Comparison of ENCODE assay signal across 9 cellular contexts in the genomic region with DNA sequence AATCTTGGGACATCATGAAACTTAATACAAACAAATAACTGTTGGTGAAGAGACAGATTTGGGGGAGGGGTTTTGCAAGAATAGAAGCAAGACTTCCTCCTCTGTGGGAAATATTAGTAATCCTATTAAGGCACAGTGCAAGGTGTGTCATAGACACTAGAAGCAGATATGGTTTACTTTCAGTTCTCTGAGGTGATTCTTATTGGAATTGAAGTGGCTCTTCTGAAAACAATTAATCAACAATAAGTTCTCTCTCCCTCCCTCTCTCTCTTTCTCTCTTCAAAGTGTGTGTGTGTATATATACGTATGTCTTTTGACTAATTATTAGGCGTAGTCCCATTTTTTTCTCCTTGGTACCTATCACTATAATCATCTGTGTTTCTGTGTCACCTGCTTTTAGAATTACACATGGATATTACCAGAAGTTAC.
A peak's percentile ranks its signal among the peaks of the same experiment; 100 is the strongest.
DNase-seq lines count a peak whose midpoint lies in the region; ATAC-seq and TF ChIP-seq lines count a peak whose summit lies in the region.
"Had no signal": no experiment of that assay in that cellular context is flagged by ENCODE, and none has a peak within 500 bp of the region (broad histone marks: within the 10 kb centered on the region; RNA-seq: fewer than 3 reads in every experiment).

No MANE protein-coding gene starts in this region.

- no peak overlapping the region for H2AFZ ChIP-seq in IMR-90 (replicated peaks; ENCODE audit: low read length, poor library complexity)
- H2AFZ ChIP-seq in neuron (ENCODE audit: low read depth, low read length): peak overlapping the region; percentile 44

- peaks cover 4% of the 10 kb centered on the region; the same call in 1 of the 2 replicates for H4K20me1 ChIP-seq in IMR-90 (ENCODE audit: insufficient read depth, low read length)

- H2BK5ac ChIP-seq in IMR-90 (ENCODE audit: low read depth, low read length, poor library complexity, severe bottlenecking): peak overlapping the region; percentile 84

- H3K27ac ChIP-seq in IMR-90 (ENCODE audit: insufficient read depth, low read length): no peak overlapping the region

- TF ChIP-seq POLR2A in IMR-90 (IDR thresholded peaks at IDR 0.05; ENCODE audit: low read depth, low read length): no peak; the same call in 1 of the 2 replicates

- peak overlapping the region; percentile 12; the same call in 1 of the 2 replicates for H3K9ac ChIP-seq in IMR-90 (ENCODE audit: low read depth, low read length)

- in situ Hi-C loops in IMR-90 (cut with MboI; ENCODE audit: low sequenced_read_pairs): no loop called here
- in situ Hi-C loops in HAP-1 (cut with MboI; ENCODE audit: low sequenced_read_pairs): no loop called here

- CTCF ChIA-PET in Caco-2 (lab: Charles Lee) (interaction anchor here (0.6 to 0.7 kb wide), 2 partner anchors 417 to 509 kb away, joined by 3 to 5 read pairs; no protein-coding TSS in a partner anchor), IMR-90 (lab: Yijun Ruan, JAX) (no interaction called here)

- H2AK9ac ChIP-seq in IMR-90 (replicated peaks; ENCODE audit: low read depth, low read length, poor library complexity): no peak overlapping the region

- H3K4me1 ChIP-seq in Caco-2: peaks cover 15% of the 10 kb centered on the region
- H3K4me1 ChIP-seq in IMR-90 (ENCODE audit: control insufficient read depth, insufficient read depth, low read length): peaks cover 20% of the 10 kb centered on the region
- peaks cover 30% of the 10 kb centered on the region for H3K4me1 ChIP-seq in neuron (ENCODE audit: insufficient read depth, low read length)
- H3K4me1 ChIP-seq in HAP-1: peaks cover 49% of the 10 kb centered on the region

- H3K9me3 ChIP-seq in Caco-2: no peaks in the 10 kb centered on the region
- H3K9me3 ChIP-seq in IMR-90 (ENCODE audit: control insufficient read depth, insufficient read depth, low read length): no peaks in the 10 kb centered on the region
- peaks cover 2% of the 10 kb centered on the region for H3K9me3 ChIP-seq in neuron (ENCODE audit: low read length)
- no peaks in the 10 kb centered on the region for H3K9me3 ChIP-seq in HAP-1

- H3K56ac ChIP-seq in IMR-90 (ENCODE audit: extremely low read depth, insufficient read depth, low read length): peak overlapping the region; percentile 2; the same call in 1 of the 2 replicates

- H4K8ac ChIP-seq in IMR-90 (ENCODE audit: low read depth in 2 of 2, low read length in 2 of 2): peak overlapping the region; percentile 3 to 61; a peak in 3 of 4 replicates

- H3K36me3 ChIP-seq in Caco-2 (ENCODE audit: control insufficient read depth, insufficient read depth, low read length) (no peaks in the 10 kb centered on the region), IMR-90 (ENCODE audit: control insufficient read depth, insufficient read depth, low read length) (no peaks in the 10 kb centered on the region), neuron (ENCODE audit: insufficient read depth, low read length) (no peaks in the 10 kb centered on the region), HAP-1 (replicated peaks) (no peaks in the 10 kb centered on the region)

- POLR2A ChIA-PET in Caco-2 (lab: Charles Lee) (no interaction called here), IMR-90 (lab: Charles Lee; ENCODE audit: unreplicated experiment) (no interaction called here)

- H3K4me3 Mint-ChIP-seq in Caco-2 (ENCODE audit: unreplicated experiment): peak overlapping the region; percentile 39
- peak overlapping the region; percentile 74 for H3K4me3 Mint-ChIP-seq in central memory CD8-positive, alpha-beta T cell

- H3K9me3 Mint-ChIP-seq in Caco-2 (ENCODE audit: unreplicated experiment): no peaks in the 10 kb centered on the region
- H3K9me3 Mint-ChIP-seq in central memory CD8-positive, alpha-beta T cell: no peaks in the 10 kb centered on the region

- H3K4me3 ChIP-seq in Caco-2 (ENCODE audit: low read depth, low read length) (no peak overlapping the region), IMR-90 (ENCODE audit: insufficient read depth, low read depth, low read length) (no peak overlapping the region; the same call in 1 of the 2 replicates), neuron (ENCODE audit: low read length) (peak overlapping the region; percentile 53), HAP-1 (no peak overlapping the region)
- H3K4me3 ChIP-seq: K562 had no signal

- no peak overlapping the region for H3K27ac Mint-ChIP-seq in Caco-2 (ENCODE audit: unreplicated experiment)
- peak overlapping the region; percentile 100 for H3K27ac Mint-ChIP-seq in central memory CD8-positive, alpha-beta T cell (ENCODE audit: low read depth)

- no peaks in the 10 kb centered on the region for H3K27me3 Mint-ChIP-seq in Caco-2 (ENCODE audit: insufficient read depth, unreplicated experiment)
- no peaks in the 10 kb centered on the region for H3K27me3 Mint-ChIP-seq in central memory CD8-positive, alpha-beta T cell

- ATAC-seq in GM21367 (IDR thresholded peaks at IDR 0.05; ENCODE audit: unreplicated experiment) (peak; percentile 29), IMR-90 (ENCODE audit: low read depth) (no peak)
- ATAC-seq in central memory CD8-positive, alpha-beta T cell (replicated peaks; ENCODE audit: extremely low read depth, poor library complexity, severe bottlenecking): peak; percentile 47

- intact Hi-C loops in Caco-2 (cut with micrococcal nuclease; ENCODE audit: unreplicated experiment) (no loop called here), IMR-90 (cut with micrococcal nuclease) (loop anchor here (2.0 to 5.0 kb wide), 2 partner anchors 82 to 100 kb away; a partner anchor contains a TSS)

- H3K79me1 ChIP-seq in IMR-90 (ENCODE audit: low read depth in 1 of 2, low read length in 2 of 2): peaks cover 23 to 60% of the 10 kb centered on the region in 2 experiments

- peak overlapping the region; percentile 7 for H4K5ac ChIP-seq in IMR-90 (ENCODE audit: low read depth, low read length)

- peak overlapping the region; percentile 25 for H3K18ac ChIP-seq in IMR-90 (ENCODE audit: low read depth, low read length)

- peaks cover 5% of the 10 kb centered on the region for H3K9me1 ChIP-seq in IMR-90 (ENCODE audit: insufficient read depth, low read length)

- dilution Hi-C loops in IMR-90 (cut with HindIII; ENCODE audit: low sequenced_read_pairs, unreplicated experiment): no loop called here

- peak overlapping the region; percentile 2; the same call in 1 of the 3 replicates for H2BK15ac ChIP-seq in IMR-90 (ENCODE audit: low read depth, low read length)

- peak overlapping the region; percentile 62; the same call in 1 of the 2 replicates for H3K4ac ChIP-seq in IMR-90 (ENCODE audit: low read depth, low read length)

- H2BK120ac ChIP-seq in IMR-90 (ENCODE audit: low read depth, low read length): peak overlapping the region; percentile 67; the same call in 1 of the 2 replicates

- TF ChIP-seq CTCF in Caco-2 (IDR thresholded peaks at IDR 0.05; ENCODE audit: insufficient read depth in 1 of 2, low read depth in 1 of 2, low read length in 1 of 2, severe bottlenecking in 1 of 2, unreplicated experiment in 1 of 2): no peak
- no peak for TF ChIP-seq CTCF in IMR-90 (conservative IDR thresholded peaks at IDR 0.05; ENCODE audit: low read depth, low read length)

- no peak overlapping the region for H2AK5ac ChIP-seq in IMR-90 (ENCODE audit: low read depth, low read length)

- BruUV-seq in Caco-2 (replicated peaks; lab: Mats Ljungman, UMichigan) (no TSS peak), IMR-90 (replicated peaks; lab: Mats Ljungman, UMichigan) (no TSS peak)

- peak overlapping the region; percentile 81 for H3K4me2 ChIP-seq in IMR-90 (ENCODE audit: low read depth, low read length)

- TF ChIP-seq RAD21 in IMR-90 (IDR thresholded peaks at IDR 0.05; ENCODE audit: low read length): 0 out of 2 replicates have a peak, but pooled peaks have one; percentile 1

- H3K14ac ChIP-seq in IMR-90 (replicated peaks; ENCODE audit: low read depth, low read length): peak overlapping the region; percentile 20; the same call in 1 of the 2 replicates

- no peaks in the 10 kb centered on the region for H3K36me3 Mint-ChIP-seq in Caco-2 (ENCODE audit: insufficient read depth, unreplicated experiment)
- peaks cover 15% of the 10 kb centered on the region for H3K36me3 Mint-ChIP-seq in central memory CD8-positive, alpha-beta T cell (ENCODE audit: insufficient read depth)

- H3K27me3 ChIP-seq in Caco-2 (replicated peaks; ENCODE audit: control insufficient read depth, insufficient read depth, low read length) (no peaks in the 10 kb centered on the region), IMR-90 (ENCODE audit: control insufficient read depth, insufficient read depth, low read length) (no peaks in the 10 kb centered on the region), neuron (ENCODE audit: insufficient read depth, low read length) (no peaks in the 10 kb centered on the region), HAP-1 (ENCODE audit: low read depth) (no peaks in the 10 kb centered on the region)

- no peaks in the 10 kb centered on the region for H3K4me1 Mint-ChIP-seq in Caco-2 (ENCODE audit: low read depth, unreplicated experiment)
- H3K4me1 Mint-ChIP-seq in central memory CD8-positive, alpha-beta T cell: peaks cover 78% of the 10 kb centered on the region

- H3K23ac ChIP-seq in IMR-90 (ENCODE audit: low read depth, low read length): peak overlapping the region; percentile 40; the same call in 1 of the 2 replicates

- H2BK20ac ChIP-seq in IMR-90 (ENCODE audit: low read depth, low read length): no peak overlapping the region

- H4K91ac ChIP-seq in IMR-90 (ENCODE audit: insufficient read depth, low read depth, low read length): peak overlapping the region; percentile 59; the same call in 1 of the 2 replicates

- DNase-seq in Caco-2: no peak
- DNase-seq in IMR-90: no peak
- no peak for DNase-seq in central memory CD8-positive, alpha-beta T cell (ENCODE audit: low spot score in 2 of 2)
- no peak for DNase-seq in HAP-1 (ENCODE audit: low spot score in 2 of 2)
- DNase-seq in activated CD8-positive, alpha-beta memory T cell treated with anti-CD3 and anti-CD28 coated beads, Interleukin-2, amount 50 U/mL, for 4 hours: no peak
- DNase-seq in COLO668 (lab: John Stamatoyannopoulos, UW; ENCODE audit: unreplicated experiment): no peak

- WGBS in IMR-90 (ENCODE audit: extremely low coverage in 2 of 2, insufficient read length in 1 of 2), 2 experiments: no CpG with 5 or more reads among the region's 2 CpGs

TF ChIP-seq in IMR-90, 13 proteins besides CTCF, POLR2A, EP300 and RAD21:
- TF ChIP-seq NFE2L2 (IDR thresholded peaks at IDR 0.05; ENCODE audit: low read depth, low read length): no peak
